In genomic region chr1:157137773-157138219, GRCh38 we compare ENCODE assay signal across 9 cellular contexts. TPM values are rescaled to one million over a fixed set of nuclear protein-coding genes. Genes with fewer than 3 reads are reported as not detected.
DNase-seq lines count a peak whose midpoint lies in the region; ATAC-seq and TF ChIP-seq lines count a peak whose summit lies in the region.
"Had no signal": no experiment of that assay in that cellular context is flagged by ENCODE, and none has a peak within 500 bp of the region (broad histone marks: within the 10 kb centered on the region; RNA-seq: fewer than 3 reads in every experiment).

No MANE protein-coding gene starts in this region.

- H3K4me1 ChIP-seq in BE2C: peaks cover 13% of the 10 kb centered on the region
- peaks cover 49% of the 10 kb centered on the region for H3K4me1 ChIP-seq in GM23338 (ENCODE audit: insufficient read depth)
- peaks cover 5 to 49% (median 23%) of the 10 kb centered on the region in 9 donors for H3K4me1 ChIP-seq in heart right ventricle
- peaks cover 17 to 24% (median 17%) of the 10 kb centered on the region in 3 donors for H3K4me1 ChIP-seq in skeletal muscle tissue (ENCODE audit: control insufficient read depth in 3 of 3, insufficient read depth in 3 of 3, low read length in 3 of 3)

- peaks cover 5% of the 10 kb centered on the region; the same call in 1 of the 2 replicates for H3F3A ChIP-seq in GM23338 (replicated peaks; ENCODE audit: low read depth)

- peaks cover 37% of the 10 kb centered on the region for H3K36me3 Mint-ChIP-seq in GM23338 (ENCODE audit: low read depth)

- H3K4me1 Mint-ChIP-seq in GM23338: peaks cover 53% of the 10 kb centered on the region

- H3K9me3 ChIP-seq in BE2C: no peaks in the 10 kb centered on the region
- no peaks in the 10 kb centered on the region for H3K9me3 ChIP-seq in heart right ventricle
- H3K9me3 ChIP-seq in skeletal muscle tissue (ENCODE audit: control insufficient read depth in 3 of 3, low read length in 3 of 3): no peaks in the 10 kb centered on the region

- DNase-seq in BE2C (no peak), GM23338 (ENCODE audit: low spot score) (no peak), heart right ventricle (no peak), NCI-H510A treated with DMSO at 0.1 percent for 48 hours (lab: John Stamatoyannopoulos, UW) (no peak), NCI-H187 treated with DMSO at 0.1 percent for 48 hours (lab: John Stamatoyannopoulos, UW) (no peak)

- H3K9ac ChIP-seq in skeletal muscle tissue (ENCODE audit: low read depth in 1 of 3, low read length in 3 of 3): peak overlapping the region; percentile 88 to 95 (median 90)

- H3K27me3 Mint-ChIP-seq in GM23338 (ENCODE audit: insufficient read depth, low read depth, poor library complexity): peaks cover 13% of the 10 kb centered on the region

- intact Hi-C loops in heart right ventricle (cut with DNase I): loop anchor here in 1 of 10 donors (2.0 kb wide), 1 partner anchor 17 kb away; no protein-coding TSS in a partner anchor

- peak overlapping the region; percentile 83 for H3K4me2 ChIP-seq in GM23338

- TF ChIP-seq CTCF in BE2C (IDR thresholded peaks at IDR 0.05; ENCODE audit: low read depth, low read length): no peak
- TF ChIP-seq CTCF in GM23338 (conservative IDR thresholded peaks at IDR 0.05; ENCODE audit: low read depth in 2 of 2): no peak
- TF ChIP-seq CTCF in WI38 (IDR thresholded peaks at IDR 0.05; ENCODE audit: low read depth, low read length): no peak
- no peak for TF ChIP-seq CTCF in heart right ventricle (IDR thresholded peaks at IDR 0.05)

- 0 to 1% methylated on average over 20 to 24 of the region's 24 CpGs for WGBS in heart right ventricle, 2 donors

- peak overlapping the region; percentile 98 for H3K4me3 Mint-ChIP-seq in GM23338

- peak; percentile 36 for ATAC-seq in GM23338
- peak in 4 of 8 donors; percentile 1 to 18 (median 12) for ATAC-seq in heart right ventricle
- ATAC-seq in HG03457 (IDR thresholded peaks at IDR 0.05; ENCODE audit: unreplicated experiment): no peak

- peaks cover 32% of the 10 kb centered on the region for H3K36me3 ChIP-seq in BE2C
- peaks cover 29% of the 10 kb centered on the region for H3K36me3 ChIP-seq in GM23338 (ENCODE audit: insufficient read depth)
- peaks cover 0 to 35% (median 34%) of the 10 kb centered on the region in 9 donors for H3K36me3 ChIP-seq in heart right ventricle
- H3K36me3 ChIP-seq in skeletal muscle tissue (ENCODE audit: control insufficient read depth in 3 of 3, insufficient read depth in 3 of 3, low read length in 3 of 3): peaks cover 21 to 33% (median 31%) of the 10 kb centered on the region in 3 donors

- peak overlapping the region; percentile 95 for H3K4me3 ChIP-seq in BE2C (ENCODE audit: low read depth, low read length)
- peak overlapping the region; percentile 83 for H3K4me3 ChIP-seq in GM23338
- H3K4me3 ChIP-seq in WI38 (ENCODE audit: low read depth, low read length): peak overlapping the region; percentile 96
- peak overlapping the region; percentile 89 to 99 (median 98) for H3K4me3 ChIP-seq in heart right ventricle
- H3K4me3 ChIP-seq in skeletal muscle tissue (ENCODE audit: low read length in 3 of 3): peak overlapping the region; percentile 82 to 87 (median 84)

- peak overlapping the region; percentile 57; the same call in 1 of the 2 replicates for H3K27ac ChIP-seq in GM23338 (ENCODE audit: low read depth)
- H3K27ac ChIP-seq in heart right ventricle: peak overlapping the region; percentile 97 to 99 (median 98)
- peak overlapping the region; percentile 94 for H3K27ac ChIP-seq in skeletal muscle tissue (ENCODE audit: low read depth, low read length)

- peaks cover 23% of the 10 kb centered on the region for H3K79me2 ChIP-seq in GM23338 (replicated peaks; ENCODE audit: insufficient read depth)

- H4K20me1 ChIP-seq in GM23338 (replicated peaks; ENCODE audit: insufficient read depth): peaks cover 27% of the 10 kb centered on the region

- H2AFZ ChIP-seq in GM23338: no peak overlapping the region

- H3K27ac Mint-ChIP-seq in GM23338: peak overlapping the region; percentile 95

- H3K27me3 ChIP-seq in BE2C: no peaks in the 10 kb centered on the region
- peaks cover 8% of the 10 kb centered on the region; the same call in 1 of the 2 replicates for H3K27me3 ChIP-seq in GM23338 (ENCODE audit: insufficient read depth)
- H3K27me3 ChIP-seq in heart right ventricle: no peaks in the 10 kb centered on the region
- H3K27me3 ChIP-seq in skeletal muscle tissue (ENCODE audit: control insufficient read depth in 3 of 3, insufficient read depth in 3 of 3, low read length in 3 of 3): no peaks in the 10 kb centered on the region

- H3K9me2 ChIP-seq in GM23338 (ENCODE audit: insufficient read depth): no peaks in the 10 kb centered on the region

- no peaks in the 10 kb centered on the region for H3K9me3 Mint-ChIP-seq in GM23338

TF ChIP-seq in GM23338, 12 proteins besides CTCF, POLR2A, EP300 and RAD21:
- TF ChIP-seq STAT1 (IDR thresholded peaks at IDR 0.05; ENCODE audit: unreplicated experiment) (no peak), POLR2AphosphoS5 (IDR thresholded peaks at IDR 0.05; ENCODE audit: low read depth) (no peak), ZNF114 (CRISPR knock-in tag; IDR thresholded peaks at IDR 0.05) (no peak)

RNA-seq across cellular contexts. Expression of gene ETV3, which starts 0.4 kb away (rescaled TPM):
- polyA plus RNA-seq in BE2C (2012; ENCODE audit: insufficient read depth, insufficient read length, low read depth): 32.5 TPM
- 11.9 and 19.6 TPM in 2 replicates for total RNA-seq in GM23338 (2014; rRNA removed; shearing (Covaris generic))
- polyA plus RNA-seq in GM23338 (2016; fragmentation: Nextera tagmentation; extraction: Ambion mirVana) (7.6 and 8.1 TPM in 2 replicates), heart right ventricle (1 to 10 TPM; 3.7 to 4.2 TPM)
- total RNA-seq in heart right ventricle (10 to 100 TPM; 15.5 to 27.5 (median 21.4) TPM), skeletal muscle tissue (14.6 TPM)

RNA-seq across cellular contexts. Expression of gene ETV3L, which starts 38.2 kb away (rescaled TPM):
- not detected for polyA plus RNA-seq in BE2C (2012; ENCODE audit: insufficient read depth, insufficient read length, low read depth)
- not detected in 2 replicates for total RNA-seq in GM23338 (2014; rRNA removed; shearing (Covaris generic))
- polyA plus RNA-seq in GM23338 (2016; fragmentation: Nextera tagmentation; extraction: Ambion mirVana) (not detected in 2 replicates), heart right ventricle (not detected)
- total RNA-seq in heart right ventricle (not detected), skeletal muscle tissue (not detected)
- total RNA-seq: myocyte had no signal
